8 cellular contexts compared by ENCODE assay signal in genomic region chr16:21819617-21820016, GRCh38. TPM values are rescaled to one million over a fixed set of nuclear protein-coding genes. Genes with fewer than 3 reads are reported as not detected.
DNase-seq lines count a peak whose midpoint lies in the region; ATAC-seq and TF ChIP-seq lines count a peak whose summit lies in the region.
"Not testable (repeated sequence)": the region's sequence is repeated elsewhere in the genome, so short reads cannot be mapped to it uniquely, and the experiment has no call there.

No MANE protein-coding gene starts in this region.

- peaks cover 18% of the 10 kb centered on the region for H3K4me1 Mint-ChIP-seq in activated T-helper 2 cell treated with anti-CD3 and anti-CD28 coated beads, Interferon-gamma antibody, Interleukin-2, Interleukin-4, amounts not matched to agents 10 μg/mL and 5 μg/mL and 100 μg/mL, durations not matched to agents 14 hours and 24 hours and 36 hours (ENCODE audit: low read depth)
- peaks cover 15 to 21% (median 16%) of the 10 kb centered on the region in 3 donors for H3K4me1 Mint-ChIP-seq in naive B cell

- H3K27ac ChIP-seq in A673 (ENCODE audit: low read depth, low read length, poor library complexity, severe bottlenecking) (peak overlapping the region; percentile 74), RWPE1 (peak overlapping the region; percentile 69), right atrium auricular region (peak overlapping the region; percentile 31 to 75), skin epidermis (peak overlapping the region in 11 of 21 experiments; percentile 70 to 91 (median 82))
- not testable (repeated sequence) for H3K27ac ChIP-seq in duodenal mucosa (ENCODE audit: low read depth, low read length)

- H3K36me3 Mint-ChIP-seq in activated T-helper 2 cell treated with anti-CD3 and anti-CD28 coated beads, Interferon-gamma antibody, Interleukin-2, Interleukin-4, amounts not matched to agents 10 μg/mL and 5 μg/mL and 100 μg/mL, durations not matched to agents 14 hours and 24 hours and 36 hours (ENCODE audit: low read depth), result peaks cover 21% of the 10 kb centered on the region
- not testable (repeated sequence) for H3K36me3 Mint-ChIP-seq in naive B cell

- H3K9ac ChIP-seq in duodenal mucosa (ENCODE audit: low read depth in 1 of 2, low read length in 2 of 2), result not testable (repeated sequence)

- H3K9me3 Mint-ChIP-seq in activated T-helper 2 cell treated with anti-CD3 and anti-CD28 coated beads, Interferon-gamma antibody, Interleukin-2, Interleukin-4, amounts not matched to agents 10 μg/mL and 5 μg/mL and 100 μg/mL, durations not matched to agents 14 hours and 24 hours and 36 hours; naive B cell: not testable (repeated sequence)

- not testable (repeated sequence) for H3K9me3 ChIP-seq in A673 (ENCODE audit: low read depth, low read length, poor library complexity, severe bottlenecking); duodenal mucosa (ENCODE audit: control insufficient read depth in 1 of 2, low read length in 2 of 2); right atrium auricular region

- intact Hi-C loops in A673 (cut with micrococcal nuclease; ENCODE audit: unreplicated experiment), result loop anchor here (10.0 kb wide), 1 partner anchor 365 kb away; no protein-coding TSS in a partner anchor
- intact Hi-C loops in activated T-helper 2 cell treated with anti-CD3 and anti-CD28 coated beads, Interferon-gamma antibody, Interleukin-2, Interleukin-4, amounts not matched to agents 10 μg/mL and 5 μg/mL and 100 μg/mL, durations not matched to agents 14 hours and 24 hours and 36 hours (cut with micrococcal nuclease), result loop anchor here (10.0 kb wide), 2 partner anchors 125 to 365 kb away; no protein-coding TSS in a partner anchor

- not testable (repeated sequence) for DNase-seq in A673 (ENCODE audit: low spot score); H7; RWPE1 (ENCODE audit: low spot score); activated T-helper 2 cell treated with anti-CD3 and anti-CD28 coated beads, Interferon-gamma antibody, Interleukin-2, Interleukin-4, amounts not matched to agents 10 μg/mL and 5 μg/mL and 100 μg/mL, durations not matched to agents 14 hours and 24 hours and 36 hours (ENCODE audit: low spot score); right atrium auricular region (ENCODE audit: low spot score); naive B cell

- TF ChIP-seq CTCF in A673 (conservative IDR thresholded peaks at IDR 0.05; ENCODE audit: low read depth, low read length); RWPE1 (conservative IDR thresholded peaks at IDR 0.05; ENCODE audit: low read depth); right atrium auricular region (IDR thresholded peaks at IDR 0.05): not testable (repeated sequence)

- ATAC-seq in naive B cell (ENCODE audit: low read depth in 2 of 2), result not testable (repeated sequence)

- not testable (repeated sequence) for H3K27me3 ChIP-seq in A673 (replicated peaks; ENCODE audit: insufficient read depth, low read depth, low read length, poor library complexity); H7 (ENCODE audit: control insufficient read depth, insufficient read depth, low read length); duodenal mucosa (ENCODE audit: control insufficient read depth in 1 of 2, insufficient read depth in 2 of 2, low read length in 2 of 2); right atrium auricular region

- H3K27ac Mint-ChIP-seq in activated T-helper 2 cell treated with anti-CD3 and anti-CD28 coated beads, Interferon-gamma antibody, Interleukin-2, Interleukin-4, amounts not matched to agents 10 μg/mL and 5 μg/mL and 100 μg/mL, durations not matched to agents 14 hours and 24 hours and 36 hours, result peak overlapping the region; percentile 95
- H3K27ac Mint-ChIP-seq in naive B cell, result peak overlapping the region in 2 of 6 donors; percentile 80 to 97

- not testable (repeated sequence) for H3K27me3 Mint-ChIP-seq in activated T-helper 2 cell treated with anti-CD3 and anti-CD28 coated beads, Interferon-gamma antibody, Interleukin-2, Interleukin-4, amounts not matched to agents 10 μg/mL and 5 μg/mL and 100 μg/mL, durations not matched to agents 14 hours and 24 hours and 36 hours (ENCODE audit: low read depth); naive B cell

- BruUV-seq in A673 (replicated peaks; lab: Mats Ljungman, UMichigan), result not testable (repeated sequence)

- not testable (repeated sequence) for H3K4me1 ChIP-seq in A673 (ENCODE audit: insufficient read depth, low read length, poor library complexity, severe bottlenecking); duodenal mucosa (ENCODE audit: control insufficient read depth in 1 of 2, insufficient read depth in 2 of 2, low read length in 2 of 2); right atrium auricular region

- CTCF ChIA-PET in A673 (lab: Charles Lee), result interaction anchor here (0.6 kb wide), 1 partner anchor 368 kb away, joined by 13 read pairs; no protein-coding TSS in a partner anchor
- CTCF ChIA-PET in RWPE1 (lab: Yijun Ruan, JAX), result not testable (repeated sequence)

- POLR2A ChIA-PET in A673 (lab: Charles Lee; ENCODE audit: low non-redundant PET), result not testable (repeated sequence)
- POLR2A ChIA-PET in RWPE1 (lab: Yijun Ruan, JAX; ENCODE audit: low non-redundant PET), result interaction anchor here (1.0 kb wide), 1 partner anchor 117 kb away, joined by 4 read pairs; no protein-coding TSS in a partner anchor

- H3K4me3 ChIP-seq in A673 (ENCODE audit: low read depth, low read length, poor library complexity, severe bottlenecking) (peak overlapping the region; percentile 61), H7 (ENCODE audit: insufficient read depth, low read depth, low read length) (peak overlapping the region; percentile 64; the same call in 1 of the 2 replicates), duodenal mucosa (ENCODE audit: low read depth in 1 of 2, low read length in 2 of 2) (peak overlapping the region; percentile 80 to 83), right atrium auricular region (peak overlapping the region; percentile 48 to 49), skin epidermis (peak overlapping the region; percentile 39 to 61 (median 47))

- H3K4me3 Mint-ChIP-seq in activated T-helper 2 cell treated with anti-CD3 and anti-CD28 coated beads, Interferon-gamma antibody, Interleukin-2, Interleukin-4, amounts not matched to agents 10 μg/mL and 5 μg/mL and 100 μg/mL, durations not matched to agents 14 hours and 24 hours and 36 hours (ENCODE audit: low read depth), result peak overlapping the region; percentile 88
- peak overlapping the region; percentile 74 to 100 (median 96) for H3K4me3 Mint-ChIP-seq in naive B cell

- not testable (repeated sequence) for H3K36me3 ChIP-seq in A673 (ENCODE audit: insufficient read depth, low read length, poor library complexity, severe bottlenecking); H7 (replicated peaks; ENCODE audit: control insufficient read depth, insufficient read depth, low read length); duodenal mucosa (ENCODE audit: control insufficient read depth in 1 of 2, insufficient read depth in 2 of 2, low read length in 2 of 2); right atrium auricular region

RNA-seq across cellular contexts. Expression of gene NPIPB4, which starts 37.9 kb away (rescaled TPM):
- total RNA-seq in A673 (2021), result 159 and 163 TPM in 2 replicates
- total RNA-seq in H7 (2014; rRNA removed; shearing (Covaris generic)), result 10.7 and 21.8 TPM in 2 replicates
- total RNA-seq in activated T-helper 2 cell treated with anti-CD3 and anti-CD28 coated beads, Interferon-gamma antibody, Interleukin-2, Interleukin-4, amounts not matched to agents 10 μg/mL and 5 μg/mL and 100 μg/mL, durations not matched to agents 14 hours and 24 hours and 36 hours, result 190 and 213 TPM in 2 replicates
- total RNA-seq in right atrium auricular region, result 10 to 100 TPM in 1 of 2 donors, 1 to 10 TPM in 1; 4.7 to 10.4 TPM
- polyA plus RNA-seq in naive B cell (ENCODE audit: low read depth in 6 of 6), result 10 to 100 TPM in 2 of 6 donors, 1 to 10 TPM in 4; 2.9 to 32.8 (median 8.6) TPM
